ENCODE assay signal across 2 cellular contexts in genomic region chr5:52888363-52888762, GRCh38.
TF ChIP-seq lines count a peak whose summit lies in the region.

No MANE protein-coding gene starts in this region.

TF ChIP-seq in liver, 16 proteins besides CTCF, POLR2A, EP300 and RAD21 (continued from another document):
- no peak for TF ChIP-seq ZBTB33 (IDR thresholded peaks at IDR 0.05)
- no peak for TF ChIP-seq EGR1 (IDR thresholded peaks at IDR 0.05; ENCODE audit: low read depth in 2 of 2)
- peak in 1 of 2 donors; percentile 31 for TF ChIP-seq JUND (IDR thresholded peaks at IDR 0.05)
- no peak for TF ChIP-seq MAX (IDR thresholded peaks at IDR 0.05)
- no peak for TF ChIP-seq FOXA2 (IDR thresholded peaks at IDR 0.05)
- no peak for TF ChIP-seq REST (IDR thresholded peaks at IDR 0.05)
- TF ChIP-seq NR2F2 (IDR thresholded peaks at IDR 0.05) = no peak
- TF ChIP-seq RXRA (IDR thresholded peaks at IDR 0.05) = no peak
- peak in 1 of 2 donors; percentile 66 for TF ChIP-seq HNF4A (conservative IDR thresholded peaks at IDR 0.05)
- TF ChIP-seq ATF3 (IDR thresholded peaks at IDR 0.05) = peak; percentile 59
- TF ChIP-seq HNF4G (IDR thresholded peaks at IDR 0.05) = no peak
- peak; percentile 57 for TF ChIP-seq SP1 (IDR thresholded peaks at IDR 0.05)
- no peak for TF ChIP-seq FOXA1 (IDR thresholded peaks at IDR 0.05)
- TF ChIP-seq TAF1 (conservative IDR thresholded peaks at IDR 0.05) = no peak
- TF ChIP-seq YY1 (IDR thresholded peaks at IDR 0.05) = no peak

TF ChIP-seq in HepG2, 621 proteins besides CTCF, POLR2A, EP300 and RAD21 (continued from another document):
- no peak for TF ChIP-seq ZNF414 (CRISPR knock-in tag; IDR thresholded peaks at IDR 0.05)
- TF ChIP-seq ZNF781 (CRISPR knock-in tag; IDR thresholded peaks at IDR 0.05; ENCODE audit: borderline replicate concordance, not compliant biosample characterization) = no peak
- no peak for TF ChIP-seq CHCHD3 (CRISPR knock-in tag; IDR thresholded peaks at IDR 0.05)
- no peak for TF ChIP-seq ELF1 (CRISPR knock-in tag; IDR thresholded peaks at IDR 0.05)
- no peak for TF ChIP-seq NFIB (CRISPR knock-in tag; IDR thresholded peaks at IDR 0.05; ENCODE audit: borderline replicate concordance)
- no peak for TF ChIP-seq ZNF207 (IDR thresholded peaks at IDR 0.05; ENCODE audit: borderline replicate concordance)
- TF ChIP-seq ZNF407 (CRISPR knock-in tag; IDR thresholded peaks at IDR 0.05; ENCODE audit: not compliant biosample characterization) = no peak
- TF ChIP-seq RBAK (CRISPR knock-in tag; IDR thresholded peaks at IDR 0.05) = no peak
- TF ChIP-seq ZNF142 (CRISPR knock-in tag; IDR thresholded peaks at IDR 0.05) = no peak
